In genomic region chr11:79439430-79439892, GRCh38 we compare ENCODE assay signal across 1 cellular context.
TF ChIP-seq lines count a peak whose summit lies in the region.

No MANE protein-coding gene starts in this region.

TF ChIP-seq in GM23338, 12 proteins besides CTCF, POLR2A, EP300 and RAD21 (continued from another document):
- TF ChIP-seq ZNF462 (CRISPR knock-in tag; IDR thresholded peaks at IDR 0.05), result no peak
TF ChIP-seq in GM23338: peak in this region for 1.
